17 cellular contexts compared by ENCODE assay signal in genomic region chr10:46525824-46526681, GRCh38. TPM values are rescaled to one million over a fixed set of nuclear protein-coding genes. Genes with fewer than 3 reads are reported as not detected.
DNase-seq lines count a peak whose midpoint lies in the region; TF ChIP-seq lines count a peak whose summit lies in the region.
"Had no signal": no experiment of that assay in that cellular context is flagged by ENCODE, and none has a peak within 500 bp of the region (broad histone marks: within the 10 kb centered on the region; RNA-seq: fewer than 3 reads in every experiment).

No MANE protein-coding gene starts in this region.

- H3K27me3 ChIP-seq in PC-9 (ENCODE audit: insufficient read depth, low read depth): no peaks in the 10 kb centered on the region
- H3K27me3 ChIP-seq: BE2C, suprapubic skin had no signal

- TF ChIP-seq CTCF in PC-9 (conservative IDR thresholded peaks at IDR 0.05): no peak

- intact Hi-C loops in PC-9 (cut with micrococcal nuclease; ENCODE audit: unreplicated experiment) (no loop called here), posterior vena cava (cut with DNase I) (no loop called here)

- no peak overlapping the region for H3K4me3 ChIP-seq in PC-9
- H3K4me3 ChIP-seq: suprapubic skin had no signal

- H3K36me3 ChIP-seq in PC-9 (ENCODE audit: low read depth): no peaks in the 10 kb centered on the region
- H3K36me3 ChIP-seq: BE2C, suprapubic skin had no signal

- TF ChIP-seq POLR2A in erythroblast (IDR thresholded peaks at IDR 0.05; ENCODE audit: low read length): no peak

- H3F3A ChIP-seq in PC-9 (ENCODE audit: insufficient read depth, low read depth): peaks cover 48% of the 10 kb centered on the region

- BruUV-seq in PC-9 (replicated peaks; lab: Mats Ljungman, UMichigan): no TSS peak

- peak overlapping the region; percentile 87 for H3K27ac ChIP-seq in PC-9
- H3K27ac ChIP-seq: parathyroid adenoma, suprapubic skin had no signal

- POLR2A ChIA-PET in PC-9 (lab: Charles Lee; ENCODE audit: unreplicated experiment): no interaction called here

- no peaks in the 10 kb centered on the region for H3K9me2 ChIP-seq in PC-9 (ENCODE audit: insufficient read depth)

- peaks cover 39% of the 10 kb centered on the region for H3K4me1 ChIP-seq in PC-9 (replicated peaks; ENCODE audit: insufficient read depth)
- H3K4me1 ChIP-seq: parathyroid adenoma had no signal

- peak overlapping the region; percentile 76; the same call in 1 of the 2 replicates for H3K4me2 ChIP-seq in PC-9

- no peaks in the 10 kb centered on the region for H3K79me2 ChIP-seq in PC-9 (ENCODE audit: low read depth)
- H3K79me2 ChIP-seq: parathyroid adenoma had no signal

- CTCF ChIA-PET in PC-9 (lab: Charles Lee): interaction anchor here (1.0 kb wide), 2 partner anchors 18 to 19 kb away, joined by 3 read pairs; no protein-coding TSS in a partner anchor

- H3K9me3 ChIP-seq in PC-9 (ENCODE audit: insufficient read depth, low read depth): no peaks in the 10 kb centered on the region
- H3K9me3 ChIP-seq: BE2C, suprapubic skin had no signal

- H4K20me1 ChIP-seq in PC-9 (ENCODE audit: insufficient read depth): no peaks in the 10 kb centered on the region

- DNase-seq in stimulated activated CD4-positive, alpha-beta T cell treated with anti-CD3 and anti-CD28 coated beads, Interleukin-15, amount 100 ng/mL, for 24 hours: peak; percentile 3
- DNase-seq in stimulated activated CD4-positive, alpha-beta T cell treated with anti-CD3 and anti-CD28 coated beads, Interleukin-12 subunit alpha, Interleukin-12 subunit beta, amount 100 ng/mL, for 4 hours: no peak
- DNase-seq in PC-9 (no peak), erythroblast (lab: John Stamatoyannopoulos, UW) (peak; percentile 55 to 67), posterior vena cava (ENCODE audit: low spot score) (peak; percentile 36), NCI-H510A treated with DMSO at 0.1 percent for 48 hours (lab: John Stamatoyannopoulos, UW) (no peak)
- no peak for DNase-seq in activated CD4-positive, alpha-beta T cell treated with anti-CD3 and anti-CD28 coated beads for 1 hour
- DNase-seq: activated CD4-positive, alpha-beta T cell treated with anti-CD3 and anti-CD28 coated beads, Interleukin-2, amount 10 ng/mL, durations not matched to agents 24 days and 14 days; BE2C; naive B cell; NCI-H1092 treated with DMSO at 0.1 percent for 48 hours; NCI-H2081; NCI-H524; stimulated activated CD8-positive, alpha-beta memory T cell treated with anti-CD3 and anti-CD28 coated beads, Interleukin-4, amount 100 ng/mL, for 48 hours had no signal

- no peak overlapping the region for H2AFZ ChIP-seq in PC-9
- H2AFZ ChIP-seq: parathyroid adenoma had no signal

RNA-seq across cellular contexts. Expression of gene GPRIN2, which starts 30.4 kb away (rescaled TPM):
- total RNA-seq in PC-9 (2021) (33.1 and 53.6 TPM in 2 replicates), posterior vena cava (not detected)
- total RNA-seq: activated CD4-positive, alpha-beta T cell treated with anti-CD3 and anti-CD28 coated beads, Interleukin-2, amount 10 ng/mL, durations not matched to agents 24 days and 14 days; dermis microvascular lymphatic vessel endothelial cell had no signal

RNA-seq across cellular contexts. Expression of gene SYT15, which starts 52.9 kb away (rescaled TPM):
- total RNA-seq in PC-9 (2021): 1.9 and 3.3 TPM in 2 replicates
- 1 to 10 TPM; 5.9 to 6.8 TPM for total RNA-seq in posterior vena cava

Comparison
In these comparisons a context has a peak if more than half of its experiments do, and no peak if none do; other contexts are left out.
1. DNase-seq: peak in stimulated activated CD4-positive, alpha-beta T cell treated with anti-CD3 and anti-CD28 coated beads, Interleukin-15, amount 100 ng/mL, for 24 hours (single experiment), erythroblast (2 of 2) and posterior vena cava (single experiment); none in stimulated activated CD4-positive, alpha-beta T cell treated with anti-CD3 and anti-CD28 coated beads, Interleukin-12 subunit alpha, Interleukin-12 subunit beta, amount 100 ng/mL, for 4 hours (single experiment), PC-9 (0 of 2), activated CD4-positive, alpha-beta T cell treated with anti-CD3 and anti-CD28 coated beads for 1 hour (single experiment) and NCI-H510A treated with DMSO at 0.1 percent for 48 hours (single experiment).
2. RNA of gene GPRIN2, which starts 30.4 kb away (total RNA-seq): 33.1 to 53.6 TPM in PC-9; not detected in posterior vena cava; every median in the first group is over 10 times any median in the second.